ENCODE assay signal across 8 cellular contexts in the genomic region with DNA sequence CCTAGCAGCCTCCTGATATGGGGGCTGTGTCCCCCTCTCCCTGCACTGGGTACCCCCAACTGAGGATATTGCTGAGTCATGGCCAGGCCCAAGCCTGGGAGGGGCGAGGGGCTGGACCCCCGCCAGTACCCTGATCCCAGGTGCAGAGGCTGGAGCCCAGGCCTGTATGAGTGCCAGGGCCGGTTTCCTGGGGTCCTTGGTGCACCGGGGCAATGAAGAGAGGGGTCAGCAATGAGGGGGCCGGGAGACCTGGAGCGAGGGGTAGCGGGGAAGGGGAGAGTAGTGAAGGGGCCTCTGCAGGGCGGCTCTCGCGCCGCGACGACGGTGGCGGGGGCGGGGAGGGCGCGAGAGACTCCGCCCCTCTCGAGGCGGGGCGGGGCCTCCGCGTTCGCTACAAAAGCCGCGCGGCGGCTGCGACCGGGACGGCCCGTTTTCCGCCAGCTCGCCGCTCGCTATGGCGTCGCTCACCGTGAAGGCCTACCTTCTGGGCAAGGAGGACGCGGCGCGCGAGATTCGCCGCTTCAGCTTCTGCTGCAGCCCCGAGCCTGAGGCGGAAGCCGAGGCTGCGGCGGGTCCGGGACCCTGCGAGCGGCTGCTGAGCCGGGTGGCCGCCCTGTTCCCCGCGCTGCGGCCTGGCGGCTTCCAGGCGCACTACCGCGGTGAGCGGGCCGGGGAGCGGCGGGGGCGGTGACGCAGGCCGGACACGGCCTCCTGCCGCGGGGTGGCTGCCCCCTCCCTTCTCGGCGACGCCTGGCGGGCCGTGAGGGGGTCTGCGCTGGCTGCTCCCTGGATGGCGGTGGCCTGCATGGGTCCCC. TPM values are rescaled to one million over a fixed set of nuclear protein-coding genes. Genes with fewer than 3 reads are reported as not detected.
DNase-seq lines count a peak whose midpoint lies in the region; ATAC-seq, FAIRE-seq and TF ChIP-seq lines count a peak whose summit lies in the region.

A gene (plus strand): TSS at position 423 of the 815 bp plus-strand sequence. CDS start 32 bp downstream, at position 455.

- peak; percentile 26 for ATAC-seq in HG03139 (IDR thresholded peaks at IDR 0.05; ENCODE audit: unreplicated experiment)
- peak; percentile 40 for ATAC-seq in memory B cell (ENCODE audit: low read depth)

- H3K27ac ChIP-seq in H1 (ENCODE audit: low read depth, low read length), result peak within 1 kb of the TSS; percentile 91

- FAIRE-seq in H1 (lab: Jason Lieb, UNC), result no peak

- peak within 1 kb of the TSS; percentile 82 for H3K56ac ChIP-seq in H1 (replicated peaks; ENCODE audit: insufficient read length, low read depth, low read length)

- peak within 1 kb of the TSS; percentile 95 for H3K4me3 Mint-ChIP-seq in memory B cell

- peaks cover 4 to 28% of the 10 kb centered on the region in 2 experiments; a peak in 2 of 4 replicates for H3K79me2 ChIP-seq in H1 (ENCODE audit: control insufficient read depth in 1 of 2, insufficient read depth in 2 of 2, low read length in 2 of 2)

- DNase-seq in AML-193 (lab: John Stamatoyannopoulos, UW), result peak; percentile 34 to 42
- DNase-seq in NCI-H774 (lab: John Stamatoyannopoulos, UW), result peak; percentile 74
- DNase-seq in activated CD8-positive, alpha-beta memory T cell treated with anti-CD3 and anti-CD28 coated beads for 4 hours (ENCODE audit: low read depth in 2 of 2), result peak; percentile 51 to 66
- peak in 1 of 2 experiments; percentile 88 for DNase-seq in H1 (ENCODE audit: low read depth in 1 of 2, low spot score in 2 of 2)
- peak; percentile 92 to 96 for DNase-seq in memory B cell (ENCODE audit: low spot score in 2 of 2)
- peak; percentile 75 for DNase-seq in stimulated activated CD8-positive, alpha-beta memory T cell treated with anti-CD3 and anti-CD28 coated beads, Interleukin-12 subunit alpha, Interleukin-12 subunit beta, amount 100 ng/mL, for 1 hour (ENCODE audit: low read depth)

- in situ Hi-C loops in GM18951 (cut with MboI; ENCODE audit: low sequenced_read_pairs, unreplicated experiment), result no loop called here

- H3K36me3 ChIP-seq in H1 (ENCODE audit: control insufficient read depth in 2 of 4, insufficient read depth in 4 of 4, low read length in 3 of 4), result peaks cover 6 to 25% (median 20%) of the 10 kb centered on the region in 4 experiments; a peak in 7 of 8 replicates

- H3K18ac ChIP-seq in H1 (ENCODE audit: extremely low read depth, low read length), result peak within 1 kb of the TSS; percentile 99

- H2BK12ac ChIP-seq in H1 (ENCODE audit: low read depth, low read length), result peak within 1 kb of the TSS; percentile 97

- peak within 1 kb of the TSS; percentile 98 for H4K91ac ChIP-seq in H1 (replicated peaks; ENCODE audit: insufficient read length, low read length)

- peak within 1 kb of the TSS; percentile 96 for H2BK5ac ChIP-seq in H1 (ENCODE audit: low read depth, low read length)

- peaks cover 8 to 25% of the 10 kb centered on the region in 2 experiments for H4K20me1 ChIP-seq in H1 (replicated peaks in 1 of 2; ENCODE audit: control insufficient read depth in 1 of 2, insufficient read depth in 2 of 2, low read length in 2 of 2)

- peak within 1 kb of the TSS; percentile 100 for H3K4ac ChIP-seq in H1 (replicated peaks; ENCODE audit: insufficient read length, low read depth, low read length)

- peaks cover 0 to 5% (median 2%) of the 10 kb centered on the region in 4 experiments; a peak in 2 of 7 replicates for H3K27me3 ChIP-seq in H1 (replicated peaks in 1 of 4; ENCODE audit: control insufficient read depth in 3 of 4, extremely low read depth in 1 of 4, insufficient read depth in 3 of 4, low read length in 3 of 4)

- peak within 1 kb of the TSS; percentile 54 to 81 for H3K4me2 ChIP-seq in H1 (ENCODE audit: insufficient read depth in 1 of 2, low read depth in 2 of 2, low read length in 2 of 2)

- peak within 1 kb of the TSS; percentile 97 for H2BK120ac ChIP-seq in H1 (replicated peaks; ENCODE audit: low read depth, low read length)

- H3K23ac ChIP-seq in H1 (ENCODE audit: insufficient read length), result no peak within 1 kb of the TSS

- H3K9me3 Mint-ChIP-seq in memory B cell, result no peaks in the 10 kb centered on the region

- peak within 1 kb of the TSS; percentile 75 to 91 (median 83) for H3K4me3 ChIP-seq in H1 (ENCODE audit: extremely low read depth in 1 of 4, insufficient read depth in 2 of 4, low read depth in 3 of 4, low read length in 4 of 4)

- H4K8ac ChIP-seq in H1 (ENCODE audit: extremely low read depth, insufficient read depth, low read length), result peak within 1 kb of the TSS; percentile 79

- no peak within 1 kb of the TSS for H3K14ac ChIP-seq in H1 (ENCODE audit: insufficient read length)

- CTCF ChIA-PET in H1 (lab: Charles Lee; ENCODE audit: partially characterized antibody), result interaction anchor here (0.8 to 1.8 kb wide), 6 partner anchors 9 to 48 kb away, joined by 3 to 6 read pairs (median 4); no protein-coding TSS in a partner anchor

- no peaks in the 10 kb centered on the region for H3K9me3 ChIP-seq in H1 (ENCODE audit: insufficient read depth in 2 of 2, low read depth in 1 of 2, low read length in 1 of 2)

- H3K79me1 ChIP-seq in H1 (ENCODE audit: low read depth, low read length), result peaks cover 8% of the 10 kb centered on the region

- POLR2A ChIA-PET in H1 (lab: Charles Lee; ENCODE audit: partially characterized antibody), result interaction anchor here (0.6 to 12.6 kb wide), 19 partner anchors 8 to 215 kb away, joined by 3 to 207 read pairs (median 3); a partner anchor contains a TSS

- 3% methylated on average over 44 of the region's 81 CpGs; no CpG with 5 or more reads in 1 of the 2 experiments for WGBS in H1 (ENCODE audit: extremely low coverage in 1 of 2, insufficient coverage in 1 of 2, insufficient read length in 1 of 2, insufficient replicate concordance in 2 of 2, low coverage in 1 of 2, low lambda C conversion rate in 2 of 2, missing lambda C conversion rate in 1 of 2), 2 experiments

- no peaks in the 10 kb centered on the region for H3K27me3 Mint-ChIP-seq in memory B cell

- peak within 1 kb of the TSS; percentile 99 for H3K27ac Mint-ChIP-seq in memory B cell

- TF ChIP-seq RAD21 in H1 (IDR thresholded peaks at IDR 0.05 in 1 of 2, conservative IDR thresholded peaks at IDR 0.05 in 1 of 2; ENCODE audit: low read depth in 2 of 2, low read length in 2 of 2), result no peak

- H4K5ac ChIP-seq in H1 (ENCODE audit: insufficient read length, low read depth, low read length), result peak within 1 kb of the TSS; percentile 88

- no peak for TF ChIP-seq CTCF in H1 (IDR thresholded peaks at IDR 0.05; ENCODE audit: control extremely low read depth in 1 of 3, insufficient read depth in 1 of 3, low read depth in 1 of 3, low read length in 3 of 3)

- H2BK15ac ChIP-seq in H1 (ENCODE audit: low read length), result peak within 1 kb of the TSS; percentile 100

- H2AK5ac ChIP-seq in H1 (ENCODE audit: low read depth, low read length), result peak within 1 kb of the TSS; percentile 97

- TF ChIP-seq EP300 in H1 (IDR thresholded peaks at IDR 0.05; ENCODE audit: borderline replicate concordance in 1 of 2, low read depth in 2 of 2, low read length in 2 of 2), result no peak; a peak in 1 of 3 replicates

- H3K36me3 Mint-ChIP-seq in memory B cell, result peaks cover 9% of the 10 kb centered on the region

- H2BK20ac ChIP-seq in H1 (ENCODE audit: low read length), result peak within 1 kb of the TSS; percentile 99

- H3K9ac ChIP-seq in H1 (replicated peaks in 1 of 4; ENCODE audit: extremely low read depth in 1 of 4, low read depth in 3 of 4, low read length in 3 of 4), result peak within 1 kb of the TSS; percentile 78 to 97 (median 88)

- peaks cover 4 to 38% (median 33%) of the 10 kb centered on the region in 4 experiments for H3K4me1 ChIP-seq in H1 (replicated peaks in 1 of 4; ENCODE audit: control insufficient read depth in 3 of 4, insufficient read depth in 4 of 4, low read length in 3 of 4)

- H2AFZ ChIP-seq in H1 (ENCODE audit: low read length), result no peak within 1 kb of the TSS

- peak; percentile 100 for TF ChIP-seq POLR2A in GM18951 (IDR thresholded peaks at IDR 0.05; ENCODE audit: extremely low read depth, insufficient read depth, insufficient read length)
- peak in 1 of 2 experiments; percentile 90; a peak in 1 of 3 replicates for TF ChIP-seq POLR2A in H1 (IDR thresholded peaks at IDR 0.05; ENCODE audit: control extremely low read depth in 1 of 2, low read depth in 2 of 2, low read length in 2 of 2)

- H3K4me1 Mint-ChIP-seq in memory B cell, result peaks cover 35% of the 10 kb centered on the region

- peaks cover 15% of the 10 kb centered on the region; the same call in 1 of the 2 replicates for H3K23me2 ChIP-seq in H1 (ENCODE audit: low read depth, low read length)

TF ChIP-seq in H1, 55 proteins besides CTCF, POLR2A, EP300 and RAD21 (continues in another document):
- TF ChIP-seq PHF8 (conservative IDR thresholded peaks at IDR 0.05; ENCODE audit: low read depth, low read length) (peak; percentile 94), CBX5 (IDR thresholded peaks at IDR 0.05; ENCODE audit: low read depth, low read length) (no peak), ZNF274 (IDR thresholded peaks at IDR 0.05; ENCODE audit: borderline replicate concordance, extremely low read depth, low read length) (no peak), TEAD4 (IDR thresholded peaks at IDR 0.05; ENCODE audit: low read depth, low read length) (no peak), CHD2 (IDR thresholded peaks at IDR 0.05; ENCODE audit: low read length) (no peak), SUZ12 (IDR thresholded peaks at IDR 0.05; ENCODE audit: low read length) (no peak), BRCA1 (IDR thresholded peaks at IDR 0.05; ENCODE audit: low read depth, low read length) (no peak), BACH1 (IDR thresholded peaks at IDR 0.05; ENCODE audit: low read length) (peak; percentile 98), KDM1A (IDR thresholded peaks at IDR 0.05; ENCODE audit: borderline replicate concordance, low read length) (no peak), HDAC6 (IDR thresholded peaks at IDR 0.05; ENCODE audit: low read depth, low read length) (no peak), SIN3A (conservative IDR thresholded peaks at IDR 0.05 in 1 of 2, IDR thresholded peaks at IDR 0.05 in 1 of 2; ENCODE audit: low read depth in 1 of 2, low read length in 2 of 2) (peak in 1 of 2 experiments; percentile 77; a peak in 2 of 4 replicates)

RNA-seq across cellular contexts. Expression of the gene that starts here (rescaled TPM):
- total RNA-seq in H1 (2021; fragmentation: NEBNext Ultra II Directional; extraction: Animal tissue kit (Norgen Biotek cat#: 25700)), result 98.6 and 110 TPM in 2 replicates
- 70.6 and 78.6 TPM in 2 replicates for polyA plus RNA-seq in H1 (2011; rRNA removed)
- 63.7 TPM for polyA plus RNA-seq in H1 (2011; cell fraction: cytosol; rRNA removed)
- polyA plus RNA-seq in H1 (2011; cell fraction: nucleus; rRNA removed), result 97.6 TPM
- polyA plus RNA-seq in H1 (2012, experiment 1 of 2), result 73.2 to 115 TPM (median 98.8 TPM) in 4 replicates
- 98.7 TPM for polyA plus RNA-seq in H1 (2012, experiment 2 of 2)
- 54.2 TPM for polyA plus RNA-seq in H1 (2013, experiment 1 of 2)
- 53.0 TPM for polyA plus RNA-seq in H1 (2013, experiment 2 of 2)
- polyA minus RNA-seq in H1 (2011; rRNA and poly(A)+ RNA removed), result 39.1 and 39.8 TPM in 2 replicates
- 125 TPM for polyA minus RNA-seq in H1 (2011; cell fraction: cytosol; rRNA and poly(A)+ RNA removed)
- polyA minus RNA-seq in H1 (2011; cell fraction: nucleus; rRNA and poly(A)+ RNA removed), result 167 TPM
